ENCODE assay signal across 1 cellular context in the genomic region with DNA sequence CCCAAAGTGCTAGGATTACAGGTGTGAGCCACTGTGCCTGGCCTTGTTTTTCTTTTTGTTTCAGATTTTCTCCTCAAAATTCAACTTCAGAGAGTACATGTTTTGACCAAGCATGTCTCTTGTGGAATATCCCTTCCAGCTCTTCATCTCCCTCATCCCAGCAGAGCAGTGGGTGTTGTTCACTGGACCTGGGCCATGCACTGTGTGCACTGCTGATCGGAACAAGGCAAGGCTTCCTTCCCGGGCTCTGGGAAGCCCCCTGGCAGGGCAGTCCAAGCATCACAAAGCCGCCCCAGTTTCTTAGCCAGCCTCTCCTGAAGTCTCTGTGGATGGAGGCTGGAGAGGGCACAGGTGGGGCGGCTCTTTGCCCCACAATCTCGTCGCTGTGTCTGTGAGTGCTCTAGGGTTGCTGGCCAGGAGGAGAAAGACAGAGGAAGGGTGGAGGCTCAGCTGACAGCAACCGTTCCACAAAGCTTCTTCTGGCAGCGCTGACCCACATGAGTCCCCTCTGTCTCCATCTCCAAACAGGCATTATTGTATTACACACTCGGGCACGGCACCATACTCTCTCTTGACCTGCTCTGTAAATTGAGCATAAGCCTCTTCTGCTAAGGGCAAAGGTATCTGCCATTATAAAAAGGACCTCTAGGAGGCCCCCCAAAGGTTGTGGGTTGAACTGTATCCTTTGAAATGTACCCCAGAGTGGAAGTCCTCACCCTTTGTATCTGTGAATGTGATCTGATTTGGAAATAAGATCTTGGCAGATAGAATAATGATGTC.
TF ChIP-seq lines count a peak whose summit lies in the region.

No MANE protein-coding gene starts in this region.

TF ChIP-seq in GM23338, 12 proteins besides CTCF, POLR2A, EP300 and RAD21 (continued from another document):
- TF ChIP-seq STAT1 (IDR thresholded peaks at IDR 0.05; ENCODE audit: unreplicated experiment) (no peak), JUNB (IDR thresholded peaks at IDR 0.05; ENCODE audit: unreplicated experiment) (no peak), NANOG (IDR thresholded peaks at IDR 0.05; ENCODE audit: borderline replicate concordance) (no peak), CREB1 (CRISPR knock-in tag; IDR thresholded peaks at IDR 0.05; ENCODE audit: low read depth) (no peak), EZH2phosphoT487 (IDR thresholded peaks at IDR 0.05; ENCODE audit: unreplicated experiment) (no peak), ZNF114 (CRISPR knock-in tag; IDR thresholded peaks at IDR 0.05) (no peak), EZH2 (IDR thresholded peaks at IDR 0.05; ENCODE audit: low read depth, unreplicated experiment) (no peak)
- TF ChIP-seq, protein P1, sequence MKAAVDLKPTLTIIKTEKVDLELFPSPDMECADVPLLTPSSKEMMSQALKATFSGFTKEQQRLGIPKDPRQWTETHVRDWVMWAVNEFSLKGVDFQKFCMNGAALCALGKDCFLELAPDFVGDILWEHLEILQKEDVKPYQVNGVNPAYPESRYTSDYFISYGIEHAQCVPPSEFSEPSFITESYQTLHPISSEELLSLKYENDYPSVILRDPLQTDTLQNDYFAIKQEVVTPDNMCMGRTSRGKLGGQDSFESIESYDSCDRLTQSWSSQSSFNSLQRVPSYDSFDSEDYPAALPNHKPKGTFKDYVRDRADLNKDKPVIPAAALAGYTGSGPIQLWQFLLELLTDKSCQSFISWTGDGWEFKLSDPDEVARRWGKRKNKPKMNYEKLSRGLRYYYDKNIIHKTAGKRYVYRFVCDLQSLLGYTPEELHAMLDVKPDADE (IDR thresholded peaks at IDR 0.05), result no peak
- TF ChIP-seq, protein P2, sequence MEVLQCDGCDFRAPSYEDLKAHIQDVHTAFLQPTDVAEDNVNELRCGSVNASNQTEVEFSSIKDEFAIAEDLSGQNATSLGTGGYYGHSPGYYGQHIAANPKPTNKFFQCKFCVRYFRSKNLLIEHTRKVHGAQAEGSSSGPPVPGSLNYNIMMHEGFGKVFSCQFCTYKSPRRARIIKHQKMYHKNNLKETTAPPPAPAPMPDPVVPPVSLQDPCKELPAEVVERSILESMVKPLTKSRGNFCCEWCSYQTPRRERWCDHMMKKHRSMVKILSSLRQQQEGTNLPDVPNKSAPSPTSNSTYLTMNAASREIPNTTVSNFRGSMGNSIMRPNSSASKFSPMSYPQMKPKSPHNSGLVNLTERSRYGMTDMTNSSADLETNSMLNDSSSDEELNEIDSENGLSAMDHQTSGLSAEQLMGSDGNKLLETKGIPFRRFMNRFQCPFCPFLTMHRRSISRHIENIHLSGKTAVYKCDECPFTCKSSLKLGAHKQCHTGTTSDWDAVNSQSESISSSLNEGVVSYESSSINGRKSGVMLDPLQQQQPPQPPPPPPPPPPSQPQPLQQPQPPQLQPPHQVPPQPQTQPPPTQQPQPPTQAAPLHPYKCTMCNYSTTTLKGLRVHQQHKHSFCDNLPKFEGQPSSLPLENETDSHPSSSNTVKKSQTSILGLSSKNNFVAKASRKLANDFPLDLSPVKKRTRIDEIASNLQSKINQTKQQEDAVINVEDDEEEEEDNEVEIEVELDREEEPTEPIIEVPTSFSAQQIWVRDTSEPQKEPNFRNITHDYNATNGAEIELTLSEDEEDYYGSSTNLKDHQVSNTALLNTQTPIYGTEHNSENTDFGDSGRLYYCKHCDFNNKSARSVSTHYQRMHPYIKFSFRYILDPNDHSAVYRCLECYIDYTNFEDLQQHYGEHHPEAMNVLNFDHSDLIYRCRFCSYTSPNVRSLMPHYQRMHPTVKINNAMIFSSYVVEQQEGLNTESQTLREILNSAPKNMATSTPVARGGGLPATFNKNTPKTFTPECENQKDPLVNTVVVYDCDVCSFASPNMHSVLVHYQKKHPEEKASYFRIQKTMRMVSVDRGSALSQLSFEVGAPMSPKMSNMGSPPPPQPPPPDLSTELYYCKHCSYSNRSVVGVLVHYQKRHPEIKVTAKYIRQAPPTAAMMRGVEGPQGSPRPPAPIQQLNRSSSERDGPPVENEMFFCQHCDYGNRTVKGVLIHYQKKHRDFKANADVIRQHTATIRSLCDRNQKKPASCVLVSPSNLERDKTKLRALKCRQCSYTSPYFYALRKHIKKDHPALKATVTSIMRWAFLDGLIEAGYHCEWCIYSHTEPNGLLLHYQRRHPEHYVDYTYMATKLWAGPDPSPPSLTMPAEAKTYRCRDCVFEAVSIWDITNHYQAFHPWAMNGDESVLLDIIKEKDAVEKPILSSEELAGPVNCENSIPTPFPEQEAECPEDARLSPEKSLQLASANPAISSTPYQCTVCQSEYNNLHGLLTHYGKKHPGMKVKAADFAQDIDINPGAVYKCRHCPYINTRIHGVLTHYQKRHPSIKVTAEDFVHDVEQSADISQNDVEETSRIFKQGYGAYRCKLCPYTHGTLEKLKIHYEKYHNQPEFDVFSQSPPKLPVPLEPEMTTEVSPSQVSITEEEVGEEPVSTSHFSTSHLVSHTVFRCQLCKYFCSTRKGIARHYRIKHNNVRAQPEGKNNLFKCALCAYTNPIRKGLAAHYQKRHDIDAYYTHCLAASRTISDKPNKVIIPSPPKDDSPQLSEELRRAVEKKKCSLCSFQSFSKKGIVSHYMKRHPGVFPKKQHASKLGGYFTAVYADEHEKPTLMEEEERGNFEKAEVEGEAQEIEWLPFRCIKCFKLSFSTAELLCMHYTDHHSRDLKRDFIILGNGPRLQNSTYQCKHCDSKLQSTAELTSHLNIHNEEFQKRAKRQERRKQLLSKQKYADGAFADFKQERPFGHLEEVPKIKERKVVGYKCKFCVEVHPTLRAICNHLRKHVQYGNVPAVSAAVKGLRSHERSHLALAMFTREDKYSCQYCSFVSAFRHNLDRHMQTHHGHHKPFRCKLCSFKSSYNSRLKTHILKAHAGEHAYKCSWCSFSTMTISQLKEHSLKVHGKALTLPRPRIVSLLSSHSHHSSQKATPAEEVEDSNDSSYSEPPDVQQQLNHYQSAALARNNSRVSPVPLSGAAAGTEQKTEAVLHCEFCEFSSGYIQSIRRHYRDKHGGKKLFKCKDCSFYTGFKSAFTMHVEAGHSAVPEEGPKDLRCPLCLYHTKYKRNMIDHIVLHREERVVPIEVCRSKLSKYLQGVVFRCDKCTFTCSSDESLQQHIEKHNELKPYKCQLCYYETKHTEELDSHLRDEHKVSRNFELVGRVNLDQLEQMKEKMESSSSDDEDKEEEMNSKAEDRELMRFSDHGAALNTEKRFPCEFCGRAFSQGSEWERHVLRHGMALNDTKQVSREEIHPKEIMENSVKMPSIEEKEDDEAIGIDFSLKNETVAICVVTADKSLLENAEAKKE (CRISPR knock-in tag; IDR thresholded peaks at IDR 0.05), result no peak
- TF ChIP-seq, protein P3, sequence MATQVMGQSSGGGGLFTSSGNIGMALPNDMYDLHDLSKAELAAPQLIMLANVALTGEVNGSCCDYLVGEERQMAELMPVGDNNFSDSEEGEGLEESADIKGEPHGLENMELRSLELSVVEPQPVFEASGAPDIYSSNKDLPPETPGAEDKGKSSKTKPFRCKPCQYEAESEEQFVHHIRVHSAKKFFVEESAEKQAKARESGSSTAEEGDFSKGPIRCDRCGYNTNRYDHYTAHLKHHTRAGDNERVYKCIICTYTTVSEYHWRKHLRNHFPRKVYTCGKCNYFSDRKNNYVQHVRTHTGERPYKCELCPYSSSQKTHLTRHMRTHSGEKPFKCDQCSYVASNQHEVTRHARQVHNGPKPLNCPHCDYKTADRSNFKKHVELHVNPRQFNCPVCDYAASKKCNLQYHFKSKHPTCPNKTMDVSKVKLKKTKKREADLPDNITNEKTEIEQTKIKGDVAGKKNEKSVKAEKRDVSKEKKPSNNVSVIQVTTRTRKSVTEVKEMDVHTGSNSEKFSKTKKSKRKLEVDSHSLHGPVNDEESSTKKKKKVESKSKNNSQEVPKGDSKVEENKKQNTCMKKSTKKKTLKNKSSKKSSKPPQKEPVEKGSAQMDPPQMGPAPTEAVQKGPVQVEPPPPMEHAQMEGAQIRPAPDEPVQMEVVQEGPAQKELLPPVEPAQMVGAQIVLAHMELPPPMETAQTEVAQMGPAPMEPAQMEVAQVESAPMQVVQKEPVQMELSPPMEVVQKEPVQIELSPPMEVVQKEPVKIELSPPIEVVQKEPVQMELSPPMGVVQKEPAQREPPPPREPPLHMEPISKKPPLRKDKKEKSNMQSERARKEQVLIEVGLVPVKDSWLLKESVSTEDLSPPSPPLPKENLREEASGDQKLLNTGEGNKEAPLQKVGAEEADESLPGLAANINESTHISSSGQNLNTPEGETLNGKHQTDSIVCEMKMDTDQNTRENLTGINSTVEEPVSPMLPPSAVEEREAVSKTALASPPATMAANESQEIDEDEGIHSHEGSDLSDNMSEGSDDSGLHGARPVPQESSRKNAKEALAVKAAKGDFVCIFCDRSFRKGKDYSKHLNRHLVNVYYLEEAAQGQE (IDR thresholded peaks at IDR 0.05; ENCODE audit: unreplicated experiment), result no peak
